In genomic region chr7:81743201-81743600, GRCh38 we compare ENCODE assay signal across 29 cellular contexts. TPM values are rescaled to one million over a fixed set of nuclear protein-coding genes. Genes with fewer than 3 reads are reported as not detected.
"Had no signal": no experiment of that assay in that cellular context is flagged by ENCODE, and none has a peak within 500 bp of the region (broad histone marks: within the 10 kb centered on the region; RNA-seq: fewer than 3 reads in every experiment).

No MANE protein-coding gene starts in this region.

- H3K27ac ChIP-seq: brain microvascular endothelial cell, esophagus muscularis mucosa, gastroesophageal sphincter, heart right ventricle, WERI-Rb-1 had no signal

- DNase-seq: activated B cell treated with CpG ODN at 0.5 μM for 24 hours; activated CD4-positive, alpha-beta T cell treated with anti-CD3 and anti-CD28 coated beads for 48 hours; activated CD4-positive, alpha-beta T cell treated with anti-CD3 and anti-CD28 coated beads, Interleukin-2, amount 50 U/mL, for 1 hour; activated CD4-positive, alpha-beta T cell treated with anti-CD3 and anti-CD28 coated beads, Interleukin-2, amount 50 U/mL, for 48 hours; activated CD8-positive, alpha-beta memory T cell treated with anti-CD3 and anti-CD28 coated beads for 24 hours; activated CD8-positive, alpha-beta T cell treated with anti-CD3 and anti-CD28 coated beads for 36 hours; activated effector memory CD4-positive, alpha-beta T cell treated with Interleukin-2 at 50 U/mL for 16 hours; activated gamma-delta T cell treated with Interleukin-2 at 50 U/mL for 16 hours; activated naive CD4-positive, alpha-beta T cell treated with anti-CD3 and anti-CD28 coated beads, Interleukin-2, amount 50 U/mL, for 16 hours; activated naive CD4-positive, alpha-beta T cell treated with Interleukin-2 at 50 U/mL for 16 hours; activated T-cell treated with anti-CD3 and anti-CD28 coated beads, Interleukin-2, amount 50 U/mL, for 4 hours; amniotic stem cell; anterior cingulate cortex; brain microvascular endothelial cell; cortex of kidney; dermis blood vessel endothelial cell; effector CD4-positive, alpha-beta T cell; effector memory CD8-positive, alpha-beta T cell; erythroblast; foreskin melanocyte; heart right ventricle; T-helper 17 cell; T1000; WERI-Rb-1 had no signal

- ATAC-seq: activated CD4-positive, CD25-positive, alpha-beta regulatory T cell treated with anti-CD3 and anti-CD28 coated beads, Interleukin-2, amount 50 U/mL, for 24 hours; activated CD8-positive, alpha-beta T cell treated with anti-CD3 and anti-CD28 coated beads for 36 hours; activated T-cell treated with anti-CD3 and anti-CD28 coated beads, Interleukin-2, amount 50 U/mL, for 4 hours; activated T-helper 17 cell treated with anti-CD3 and anti-CD28 coated beads, Interleukin-2, amount 50 U/mL, for 72 hours; effector memory CD8-positive, alpha-beta T cell; gastroesophageal sphincter; heart right ventricle; T-helper 17 cell had no signal

- H3K4me1 ChIP-seq: esophagus muscularis mucosa, gastroesophageal sphincter, heart right ventricle had no signal

- H3K9me3 ChIP-seq: esophagus muscularis mucosa, gastroesophageal sphincter had no signal

- H3K36me3 ChIP-seq: brain microvascular endothelial cell, WERI-Rb-1 had no signal

- H3K4me3 ChIP-seq: esophagus muscularis mucosa, gastroesophageal sphincter, heart right ventricle had no signal

- H3K27me3 ChIP-seq: brain microvascular endothelial cell, esophagus muscularis mucosa, gastroesophageal sphincter, heart right ventricle had no signal

RNA-seq across cellular contexts. Expression of gene HGF, which starts 26.6 kb away (rescaled TPM):
- total RNA-seq: activated B cell treated with CpG ODN at 0.5 μM for 24 hours; activated CD8-positive, alpha-beta T cell treated with anti-CD3 and anti-CD28 coated beads for 36 hours; activated T-helper 17 cell treated with anti-CD3 and anti-CD28 coated beads, Interleukin-2, amount 50 U/mL, for 72 hours; astrocyte had no signal
